15 cellular contexts compared by ENCODE assay signal in the genomic region with DNA sequence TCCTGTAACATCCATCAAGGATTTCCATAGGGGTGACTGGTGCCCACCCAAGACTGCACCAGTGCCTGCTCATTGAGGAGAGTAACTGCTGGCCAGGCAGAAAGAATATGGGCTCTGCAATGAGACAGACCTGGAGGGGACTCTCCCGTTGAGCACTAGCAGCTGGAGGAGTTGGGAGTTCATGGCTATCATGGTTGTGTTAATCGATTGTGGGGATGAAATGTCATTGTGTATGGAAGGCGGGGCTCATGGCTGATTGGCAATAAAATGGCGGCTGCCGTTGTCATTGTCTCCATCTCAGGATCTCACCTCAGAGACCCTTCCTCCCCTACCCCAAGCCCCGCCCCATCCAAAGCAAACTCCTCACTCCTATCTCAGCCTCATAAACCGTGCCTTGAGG. TPM values are rescaled to one million over a fixed set of nuclear protein-coding genes. Genes with fewer than 3 reads are reported as not detected.
DNase-seq lines count a peak whose midpoint lies in the region; ATAC-seq and TF ChIP-seq lines count a peak whose summit lies in the region.
"Had no signal": no experiment of that assay in that cellular context is flagged by ENCODE, and none has a peak within 500 bp of the region (broad histone marks: within the 10 kb centered on the region; RNA-seq: fewer than 3 reads in every experiment).

No MANE protein-coding gene starts in this region.

- no peak overlapping the region for H3K9ac ChIP-seq in GM23248
- H3K9ac ChIP-seq: neural progenitor cell had no signal

- H3K27me3 ChIP-seq in GM23248 (replicated peaks; ENCODE audit: insufficient read depth), result no peaks in the 10 kb centered on the region; the same call in 1 of the 2 replicates
- H3K27me3 ChIP-seq: uterus had no signal

- H3K27ac Mint-ChIP-seq in T-helper 1 cell treated with Interleukin-12 subunit alpha and Interleukin-12 subunit beta and Interleukin-4 antibody, amounts not matched to agents 30 μg/mL and 1 μg/mL, for 36 hours, result peak overlapping the region; percentile 65
- H3K27ac Mint-ChIP-seq: neural progenitor cell had no signal

- H3K4me1 Mint-ChIP-seq in T-helper 1 cell treated with Interleukin-12 subunit alpha and Interleukin-12 subunit beta and Interleukin-4 antibody, amounts not matched to agents 30 μg/mL and 1 μg/mL, for 36 hours (ENCODE audit: low read depth), result peaks cover 23% of the 10 kb centered on the region

- no peak for DNase-seq in T-helper 1 cell
- no peak for DNase-seq in GM23248
- DNase-seq in coronary artery (ENCODE audit: low spot score), result peak; percentile 31
- peak; percentile 45 for DNase-seq in mesenteric fat pad (ENCODE audit: low spot score)
- no peak for DNase-seq in NCI-H128 (lab: John Stamatoyannopoulos, UW; ENCODE audit: unreplicated experiment)
- no peak for DNase-seq in DMS79 (lab: John Stamatoyannopoulos, UW)
- DNase-seq: NCI-H1105 treated with DMSO at 0.1 percent for 48 hours had no signal

- H3K4me3 ChIP-seq in GM23248 (no peak overlapping the region), coronary artery (no peak overlapping the region)
- H3K4me3 ChIP-seq: neural progenitor cell, uterus had no signal

- no peak overlapping the region for H3K27ac ChIP-seq in GM23248
- H3K27ac ChIP-seq in coronary artery, result no peak overlapping the region
- H3K27ac ChIP-seq: 22Rv1, neural progenitor cell, uterus had no signal

- no peak overlapping the region for H3K4me2 ChIP-seq in GM23248 (ENCODE audit: unreplicated experiment)
- H3K4me2 ChIP-seq: neural progenitor cell had no signal

- WGBS in GM23248 (ENCODE audit: low coverage in 1 of 2, low lambda C conversion rate in 2 of 2, missing lambda C conversion rate in 2 of 2), 2 experiments, result 91 to 96% methylated on average over 5 to 7 of the region's 7 CpGs

- peaks cover 6% of the 10 kb centered on the region for H3K9me3 Mint-ChIP-seq in T-helper 1 cell treated with Interleukin-12 subunit alpha and Interleukin-12 subunit beta and Interleukin-4 antibody, amounts not matched to agents 30 μg/mL and 1 μg/mL, for 36 hours
- H3K9me3 Mint-ChIP-seq: neural progenitor cell had no signal

- H2AFZ ChIP-seq in GM23248, result peak overlapping the region; percentile 83; the same call in 1 of the 2 replicates
- H2AFZ ChIP-seq: neural progenitor cell had no signal

- H3F3A ChIP-seq in GM23248 (ENCODE audit: insufficient read depth), result no peaks in the 10 kb centered on the region

- no peaks in the 10 kb centered on the region for H3K79me2 ChIP-seq in GM23248 (ENCODE audit: insufficient read depth)

- no peaks in the 10 kb centered on the region for H3K36me3 ChIP-seq in GM23248 (ENCODE audit: low read depth)
- H3K36me3 ChIP-seq: neural progenitor cell, uterus had no signal

- H3K27me3 Mint-ChIP-seq in T-helper 1 cell treated with Interleukin-12 subunit alpha and Interleukin-12 subunit beta and Interleukin-4 antibody, amounts not matched to agents 30 μg/mL and 1 μg/mL, for 36 hours (ENCODE audit: low read depth), result peaks cover 6% of the 10 kb centered on the region

- no peaks in the 10 kb centered on the region for H3K4me1 ChIP-seq in GM23248 (ENCODE audit: insufficient read depth)
- H3K4me1 ChIP-seq: uterus had no signal

- H4K20me1 ChIP-seq in GM23248 (ENCODE audit: insufficient read depth), result no peaks in the 10 kb centered on the region

- in situ Hi-C loops in GM23248 (cut with MboI), result no loop called here

- TF ChIP-seq CTCF in coronary artery (IDR thresholded peaks at IDR 0.05), result no peak

- H3K9me3 ChIP-seq in GM23248 (ENCODE audit: low read depth), result no peaks in the 10 kb centered on the region
- H3K9me3 ChIP-seq: uterus had no signal

- no peak for ATAC-seq in GM19452 (IDR thresholded peaks at IDR 0.05; ENCODE audit: unreplicated experiment)

- no peak overlapping the region for H3K4me3 Mint-ChIP-seq in T-helper 1 cell treated with Interleukin-12 subunit alpha and Interleukin-12 subunit beta and Interleukin-4 antibody, amounts not matched to agents 30 μg/mL and 1 μg/mL, for 36 hours
- H3K4me3 Mint-ChIP-seq: neural progenitor cell had no signal

- H3K36me3 Mint-ChIP-seq in T-helper 1 cell treated with Interleukin-12 subunit alpha and Interleukin-12 subunit beta and Interleukin-4 antibody, amounts not matched to agents 30 μg/mL and 1 μg/mL, for 36 hours (ENCODE audit: low read depth), result peaks cover 4% of the 10 kb centered on the region
- H3K36me3 Mint-ChIP-seq: neural progenitor cell had no signal

- H3K9me2 ChIP-seq in GM23248 (ENCODE audit: insufficient read depth), result no peaks in the 10 kb centered on the region

RNA-seq across cellular contexts. Expression of a gene that starts 3.9 kb away (rescaled TPM):
- not detected in 2 replicates for total RNA-seq in GM23248 (2014; rRNA removed; shearing (Covaris generic))
- not detected in 2 replicates for polyA plus RNA-seq in GM23248 (2016; fragmentation: Nextera tagmentation; extraction: Ambion mirVana)
- total RNA-seq in mesenteric fat pad, result not detected
- total RNA-seq: chondrocyte, pulmonary artery endothelial cell, RPMI7951 had no signal

RNA-seq across cellular contexts. Expression of a gene that starts 11.7 kb away (rescaled TPM):
- not detected in 2 replicates for total RNA-seq in GM23248 (2014; rRNA removed; shearing (Covaris generic))
- not detected in 2 replicates for polyA plus RNA-seq in GM23248 (2016; fragmentation: Nextera tagmentation; extraction: Ambion mirVana)
- total RNA-seq in mesenteric fat pad, result not detected
- total RNA-seq: chondrocyte, pulmonary artery endothelial cell, RPMI7951 had no signal

RNA-seq across cellular contexts. Expression of a gene that starts 27.1 kb away (rescaled TPM):
- not detected in 2 replicates for total RNA-seq in GM23248 (2014; rRNA removed; shearing (Covaris generic))
- polyA plus RNA-seq in GM23248 (2016; fragmentation: Nextera tagmentation; extraction: Ambion mirVana), result 0.10 and 0.21 TPM in 2 replicates
- 42.6 TPM for total RNA-seq in mesenteric fat pad
- total RNA-seq: chondrocyte had no signal

Comparison
In these comparisons a context has a peak if more than half of its experiments do, and no peak if none do; other contexts are left out.
1. DNase-seq: peak in coronary artery (single experiment) and mesenteric fat pad (single experiment); none in T-helper 1 cell (0 of 5), GM23248 (single experiment), NCI-H128 (single experiment) and DMS79 (single experiment).
2. RNA of a gene that starts 27.1 kb away (total RNA-seq): 42.6 TPM in mesenteric fat pad (single experiment); not detected in GM23248; every median in the first group is over 10 times any median in the second.